ENCODE assay signal across 38 cellular contexts in the genomic region with DNA sequence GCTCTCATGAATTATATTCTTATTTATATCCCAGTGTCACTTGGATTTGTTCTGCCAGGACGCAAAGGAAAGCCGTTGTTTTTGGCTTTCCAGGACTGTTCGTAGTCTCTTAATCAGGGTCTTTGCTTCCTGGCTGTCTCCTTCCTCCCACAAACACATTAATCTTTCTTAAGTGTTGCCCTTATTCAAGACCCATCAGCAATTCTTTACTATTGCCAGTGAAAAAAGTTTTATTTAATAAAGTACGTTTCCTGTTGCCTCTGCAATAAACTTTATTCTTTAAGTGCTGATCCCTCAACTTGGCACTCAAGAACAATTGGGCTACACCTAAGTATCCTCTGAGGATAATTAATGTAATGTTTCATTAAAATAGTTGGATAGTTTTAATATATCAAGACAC.
"Had no signal": no experiment of that assay in that cellular context is flagged by ENCODE, and none has a peak within 500 bp of the region (broad histone marks: within the 10 kb centered on the region; RNA-seq: fewer than 3 reads in every experiment).

No MANE protein-coding gene starts in this region.

- ATAC-seq: activated naive CD4-positive, alpha-beta T cell treated with anti-CD3 and anti-CD28 coated beads, Interleukin-2, amount 50 U/mL, for 72 hours; activated naive CD8-positive, alpha-beta T cell treated with anti-CD3 and anti-CD28 coated beads, Interleukin-2, amount 50 U/mL, for 24 hours; activated T-cell treated with anti-CD3 and anti-CD28 coated beads, Interleukin-2, amount 50 U/mL, for 4 hours; activated T-cell treated with anti-CD3 and anti-CD28 coated beads, Interleukin-2, amount 50 U/mL, for 72 hours; activated T-helper 17 cell treated with anti-CD3 and anti-CD28 coated beads, Interleukin-2, amount 50 U/mL, for 72 hours; body of pancreas had no signal

- H3K9me3 Mint-ChIP-seq: activated naive CD4-positive, alpha-beta T cell treated with anti-CD3 and anti-CD28 coated beads for 36 hours; activated naive CD4-positive, alpha-beta T cell treated with anti-CD3 and anti-CD28 coated beads, Interleukin-2, amount 10 ng/mL, durations not matched to agents 7 days and 5 days; activated naive CD4-positive, alpha-beta T cell treated with anti-CD3 and anti-CD28 coated beads, Interleukin-2, amount 50 U/mL, for 24 hours; activated naive CD4-positive, alpha-beta T cell treated with anti-CD3 and anti-CD28 coated beads, Interleukin-2, amount 50 U/mL, for 72 hours; activated naive CD8-positive, alpha-beta T cell treated with anti-CD3 and anti-CD28 coated beads for 36 hours; activated naive CD8-positive, alpha-beta T cell treated with anti-CD3 and anti-CD28 coated beads, Interleukin-2, amount 10 ng/mL, durations not matched to agents 7 days and 5 days; activated naive CD8-positive, alpha-beta T cell treated with anti-CD3 and anti-CD28 coated beads, Interleukin-2, amount 50 U/mL, for 24 hours; activated T-cell treated with anti-CD3 and anti-CD28 coated beads, Interleukin-2, amount 50 U/mL, for 24 hours; activated T-cell treated with anti-CD3 and anti-CD28 coated beads, Interleukin-2, amount 50 U/mL, for 4 hours; activated T-cell treated with anti-CD3 and anti-CD28 coated beads, Interleukin-2, amount 50 U/mL, for 72 hours; activated T-helper 1 cell treated with anti-CD3 and anti-CD28 coated beads, Interleukin-12 subunit alpha, Interleukin-12 subunit beta, Interleukin-2, Interleukin-4 antibody, amounts not matched to agents 30 ng/mL and 10 ng/mL and 1 ng/mL, durations not matched to agents 14 hours and 24 hours and 36 hours; activated T-helper 17 cell treated with anti-CD3 and anti-CD28 coated beads, Interleukin-2, amount 50 U/mL, for 72 hours; activated T-helper 2 cell treated with anti-CD3 and anti-CD28 coated beads, Interferon-gamma antibody, Interleukin-2, Interleukin-4, amounts not matched to agents 10 μg/mL and 5 μg/mL and 100 μg/mL, durations not matched to agents 14 hours and 24 hours and 36 hours; brain; central memory CD8-positive, alpha-beta T cell had no signal

- H3K9me3 ChIP-seq: adrenal gland, ascending aorta, body of pancreas, breast epithelium had no signal

- H3K27me3 ChIP-seq: adrenal gland, ascending aorta, body of pancreas, brain microvascular endothelial cell, breast epithelium, cardiac muscle cell had no signal

- H3K36me3 ChIP-seq: breast epithelium had no signal

- DNase-seq: activated effector memory CD4-positive, alpha-beta T cell treated with anti-CD3 and anti-CD28 coated beads, Interleukin-2, amount 50 U/mL, for 16 hours; activated effector memory CD4-positive, alpha-beta T cell treated with Interleukin-2 at 50 U/mL for 16 hours; activated gamma-delta T cell; activated gamma-delta T cell treated with Interleukin-2 at 50 U/mL for 16 hours; activated naive CD4-positive, alpha-beta T cell; activated naive CD4-positive, alpha-beta T cell treated with anti-CD3 and anti-CD28 coated beads for 36 hours; activated naive CD4-positive, alpha-beta T cell treated with anti-CD3 and anti-CD28 coated beads, Interleukin-2, amount 10 ng/mL, durations not matched to agents 7 days and 5 days; activated naive CD4-positive, alpha-beta T cell treated with anti-CD3 and anti-CD28 coated beads, Interleukin-2, amount 50 U/mL, for 16 hours; activated naive CD4-positive, alpha-beta T cell treated with Interleukin-2 at 50 U/mL for 16 hours; activated naive CD8-positive, alpha-beta T cell treated with anti-CD3 and anti-CD28 coated beads for 36 hours; activated naive CD8-positive, alpha-beta T cell treated with anti-CD3 and anti-CD28 coated beads, Interleukin-2, amount 10 ng/mL, durations not matched to agents 7 days and 5 days; activated naive CD8-positive, alpha-beta T cell treated with anti-CD3 and anti-CD28 coated beads, Interleukin-2, amount 50 U/mL, for 24 hours; activated T-cell treated with anti-CD3 and anti-CD28 coated beads, Interleukin-2, amount 50 U/mL, for 1 hour; activated T-cell treated with anti-CD3 and anti-CD28 coated beads, Interleukin-2, amount 50 U/mL, for 24 hours; activated T-cell treated with anti-CD3 and anti-CD28 coated beads, Interleukin-2, amount 50 U/mL, for 4 hours; activated T-cell treated with anti-CD3 and anti-CD28 coated beads, Interleukin-2, amount 50 U/mL, for 48 hours; activated T-cell treated with anti-CD3 and anti-CD28 coated beads, Interleukin-2, amount 50 U/mL, for 72 hours; adrenal gland; amniotic stem cell; amygdala; anterior cingulate cortex; aorta; body of pancreas; brain microvascular endothelial cell; caudate nucleus; central memory CD4-positive, alpha-beta T cell; cerebellar nuclear complex had no signal

- H3K27ac Mint-ChIP-seq: activated naive CD4-positive, alpha-beta T cell treated with anti-CD3 and anti-CD28 coated beads for 36 hours; activated naive CD4-positive, alpha-beta T cell treated with anti-CD3 and anti-CD28 coated beads, Interleukin-2, amount 10 ng/mL, durations not matched to agents 7 days and 5 days; activated naive CD4-positive, alpha-beta T cell treated with anti-CD3 and anti-CD28 coated beads, Interleukin-2, amount 50 U/mL, for 24 hours; activated naive CD8-positive, alpha-beta T cell; activated naive CD8-positive, alpha-beta T cell treated with anti-CD3 and anti-CD28 coated beads for 36 hours; activated naive CD8-positive, alpha-beta T cell treated with anti-CD3 and anti-CD28 coated beads, Interleukin-2, amount 50 U/mL, for 24 hours; activated T-cell treated with anti-CD3 and anti-CD28 coated beads, Interleukin-2, amount 50 U/mL, for 24 hours; activated T-cell treated with anti-CD3 and anti-CD28 coated beads, Interleukin-2, amount 50 U/mL, for 72 hours; activated T-helper 1 cell treated with anti-CD3 and anti-CD28 coated beads, Interleukin-12 subunit alpha, Interleukin-12 subunit beta, Interleukin-2, Interleukin-4 antibody, amounts not matched to agents 30 ng/mL and 10 ng/mL and 1 ng/mL, durations not matched to agents 14 hours and 24 hours and 36 hours; activated T-helper 17 cell treated with anti-CD3 and anti-CD28 coated beads, Interleukin-2, amount 50 U/mL, for 72 hours; activated T-helper 2 cell treated with anti-CD3 and anti-CD28 coated beads, Interferon-gamma antibody, Interleukin-2, Interleukin-4, amounts not matched to agents 10 μg/mL and 5 μg/mL and 100 μg/mL, durations not matched to agents 14 hours and 24 hours and 36 hours; brain had no signal

- H3K4me1 Mint-ChIP-seq: activated naive CD4-positive, alpha-beta T cell treated with anti-CD3 and anti-CD28 coated beads, Interleukin-2, amount 10 ng/mL, durations not matched to agents 7 days and 5 days; activated naive CD4-positive, alpha-beta T cell treated with anti-CD3 and anti-CD28 coated beads, Interleukin-2, amount 50 U/mL, for 24 hours; activated naive CD8-positive, alpha-beta T cell treated with anti-CD3 and anti-CD28 coated beads for 36 hours; activated naive CD8-positive, alpha-beta T cell treated with anti-CD3 and anti-CD28 coated beads, Interleukin-2, amount 10 ng/mL, durations not matched to agents 7 days and 5 days; activated naive CD8-positive, alpha-beta T cell treated with anti-CD3 and anti-CD28 coated beads, Interleukin-2, amount 50 U/mL, for 24 hours; activated T-helper 17 cell treated with anti-CD3 and anti-CD28 coated beads, Interleukin-2, amount 50 U/mL, for 72 hours; brain; central memory CD8-positive, alpha-beta T cell had no signal

- H3K4me3 Mint-ChIP-seq: activated naive CD4-positive, alpha-beta T cell treated with anti-CD3 and anti-CD28 coated beads for 36 hours; activated naive CD4-positive, alpha-beta T cell treated with anti-CD3 and anti-CD28 coated beads, Interleukin-2, amount 10 ng/mL, durations not matched to agents 7 days and 5 days; activated naive CD4-positive, alpha-beta T cell treated with anti-CD3 and anti-CD28 coated beads, Interleukin-2, amount 50 U/mL, for 24 hours; activated naive CD8-positive, alpha-beta T cell; activated naive CD8-positive, alpha-beta T cell treated with anti-CD3 and anti-CD28 coated beads for 36 hours; activated naive CD8-positive, alpha-beta T cell treated with anti-CD3 and anti-CD28 coated beads, Interleukin-2, amount 10 ng/mL, durations not matched to agents 7 days and 5 days; activated naive CD8-positive, alpha-beta T cell treated with anti-CD3 and anti-CD28 coated beads, Interleukin-2, amount 50 U/mL, for 24 hours; activated T-cell treated with anti-CD3 and anti-CD28 coated beads, Interleukin-2, amount 50 U/mL, for 24 hours; activated T-cell treated with anti-CD3 and anti-CD28 coated beads, Interleukin-2, amount 50 U/mL, for 4 hours; activated T-cell treated with anti-CD3 and anti-CD28 coated beads, Interleukin-2, amount 50 U/mL, for 72 hours; activated T-helper 1 cell treated with anti-CD3 and anti-CD28 coated beads, Interleukin-12 subunit alpha, Interleukin-12 subunit beta, Interleukin-2, Interleukin-4 antibody, amounts not matched to agents 30 ng/mL and 10 ng/mL and 1 ng/mL, durations not matched to agents 14 hours and 24 hours and 36 hours; activated T-helper 17 cell treated with anti-CD3 and anti-CD28 coated beads, Interleukin-2, amount 50 U/mL, for 72 hours; brain; central memory CD8-positive, alpha-beta T cell had no signal

- H3K4me1 ChIP-seq: body of pancreas, breast epithelium had no signal

- H3K36me3 Mint-ChIP-seq: activated naive CD4-positive, alpha-beta T cell treated with anti-CD3 and anti-CD28 coated beads, Interleukin-2, amount 50 U/mL, for 72 hours had no signal

- H3K27me3 Mint-ChIP-seq: activated naive CD4-positive, alpha-beta T cell treated with anti-CD3 and anti-CD28 coated beads, Interleukin-2, amount 10 ng/mL, durations not matched to agents 7 days and 5 days; activated naive CD4-positive, alpha-beta T cell treated with anti-CD3 and anti-CD28 coated beads, Interleukin-2, amount 50 U/mL, for 24 hours; activated naive CD8-positive, alpha-beta T cell; activated naive CD8-positive, alpha-beta T cell treated with anti-CD3 and anti-CD28 coated beads for 36 hours; activated naive CD8-positive, alpha-beta T cell treated with anti-CD3 and anti-CD28 coated beads, Interleukin-2, amount 10 ng/mL, durations not matched to agents 7 days and 5 days; activated naive CD8-positive, alpha-beta T cell treated with anti-CD3 and anti-CD28 coated beads, Interleukin-2, amount 50 U/mL, for 24 hours; activated T-cell treated with anti-CD3 and anti-CD28 coated beads, Interleukin-2, amount 50 U/mL, for 24 hours; activated T-helper 17 cell treated with anti-CD3 and anti-CD28 coated beads, Interleukin-2, amount 50 U/mL, for 72 hours; brain; central memory CD8-positive, alpha-beta T cell had no signal

- H3K27ac ChIP-seq: adrenal gland, ascending aorta, body of pancreas, brain microvascular endothelial cell, breast epithelium, cardiac muscle cell had no signal

- H3K4me3 ChIP-seq: adrenal gland, ascending aorta, body of pancreas, breast epithelium, cardiac muscle cell had no signal
